Comparison of ENCODE assay signal across 1 cellular context in the genomic region with DNA sequence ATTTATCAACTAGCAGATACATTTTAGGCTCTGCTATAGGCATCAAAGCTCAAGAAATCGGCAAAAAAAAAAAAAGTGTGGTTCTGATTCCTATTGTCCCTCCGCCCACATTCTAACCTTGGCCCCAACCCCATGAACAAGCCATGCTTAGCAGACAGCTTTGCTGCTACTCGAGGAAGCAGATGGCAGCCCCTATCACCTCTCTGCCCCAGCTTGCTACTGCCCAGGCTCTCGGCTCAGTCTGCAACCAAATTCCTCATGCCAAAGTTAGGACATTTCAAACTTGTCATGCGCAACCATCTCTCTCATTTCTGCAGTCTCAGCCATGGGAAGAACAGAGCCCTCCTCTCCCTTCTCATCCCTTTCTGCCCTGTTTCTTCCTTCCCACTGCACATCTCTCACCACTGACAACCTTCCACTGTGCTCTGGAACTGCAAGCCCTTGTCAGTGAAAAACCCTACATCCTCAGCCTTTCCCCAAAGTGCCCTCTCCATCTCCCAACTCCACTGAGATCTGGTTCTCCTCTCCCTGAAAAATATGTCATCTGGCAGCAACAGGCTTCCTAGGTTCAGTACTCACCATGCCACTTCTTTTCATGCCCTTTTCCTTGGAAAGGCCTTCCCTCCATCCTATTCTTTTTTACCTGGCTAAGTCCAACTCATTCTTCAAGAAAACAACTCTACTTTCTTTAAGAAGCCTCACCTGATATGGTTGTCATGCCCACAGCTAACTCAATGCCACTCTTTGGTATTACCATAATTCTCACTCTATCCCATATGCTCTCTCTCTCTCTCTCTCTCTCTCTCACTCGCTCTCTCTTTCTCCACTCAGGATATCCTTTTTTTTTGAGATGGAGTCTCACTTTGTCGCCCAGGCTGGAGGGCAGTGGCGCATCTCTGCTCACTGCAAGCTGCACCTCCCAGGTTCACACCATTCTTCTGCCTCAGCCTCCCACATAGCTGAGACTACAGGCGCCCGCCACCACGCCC.
TF ChIP-seq lines count a peak whose summit lies in the region.

No MANE protein-coding gene starts in this region.

TF ChIP-seq in SK-N-SH treated with all-trans-retinoic acid at 6 μM for 48 hours, 23 proteins besides CTCF, POLR2A, EP300 and RAD21:
- TF ChIP-seq CREB5 (CRISPR knock-in tag; IDR thresholded peaks at IDR 0.05; ENCODE audit: low read depth) (no peak), ZNF70 (CRISPR knock-in tag; IDR thresholded peaks at IDR 0.05) (no peak), ISL1 (CRISPR knock-in tag; IDR thresholded peaks at IDR 0.05) (no peak), ZFP30 (CRISPR knock-in tag; IDR thresholded peaks at IDR 0.05) (no peak), CSDC2 (CRISPR knock-in tag; IDR thresholded peaks at IDR 0.05) (no peak), ESRRG (CRISPR knock-in tag; IDR thresholded peaks at IDR 0.05) (no peak), PPARA (CRISPR knock-in tag; IDR thresholded peaks at IDR 0.05; ENCODE audit: borderline replicate concordance) (no peak), ZFP3 (CRISPR knock-in tag; IDR thresholded peaks at IDR 0.05) (no peak), ARNTL (CRISPR knock-in tag; IDR thresholded peaks at IDR 0.05; ENCODE audit: borderline replicate concordance, low read depth) (no peak), TOX (CRISPR knock-in tag; IDR thresholded peaks at IDR 0.05; ENCODE audit: borderline replicate concordance) (no peak)
- TF ChIP-seq, protein P1, sequence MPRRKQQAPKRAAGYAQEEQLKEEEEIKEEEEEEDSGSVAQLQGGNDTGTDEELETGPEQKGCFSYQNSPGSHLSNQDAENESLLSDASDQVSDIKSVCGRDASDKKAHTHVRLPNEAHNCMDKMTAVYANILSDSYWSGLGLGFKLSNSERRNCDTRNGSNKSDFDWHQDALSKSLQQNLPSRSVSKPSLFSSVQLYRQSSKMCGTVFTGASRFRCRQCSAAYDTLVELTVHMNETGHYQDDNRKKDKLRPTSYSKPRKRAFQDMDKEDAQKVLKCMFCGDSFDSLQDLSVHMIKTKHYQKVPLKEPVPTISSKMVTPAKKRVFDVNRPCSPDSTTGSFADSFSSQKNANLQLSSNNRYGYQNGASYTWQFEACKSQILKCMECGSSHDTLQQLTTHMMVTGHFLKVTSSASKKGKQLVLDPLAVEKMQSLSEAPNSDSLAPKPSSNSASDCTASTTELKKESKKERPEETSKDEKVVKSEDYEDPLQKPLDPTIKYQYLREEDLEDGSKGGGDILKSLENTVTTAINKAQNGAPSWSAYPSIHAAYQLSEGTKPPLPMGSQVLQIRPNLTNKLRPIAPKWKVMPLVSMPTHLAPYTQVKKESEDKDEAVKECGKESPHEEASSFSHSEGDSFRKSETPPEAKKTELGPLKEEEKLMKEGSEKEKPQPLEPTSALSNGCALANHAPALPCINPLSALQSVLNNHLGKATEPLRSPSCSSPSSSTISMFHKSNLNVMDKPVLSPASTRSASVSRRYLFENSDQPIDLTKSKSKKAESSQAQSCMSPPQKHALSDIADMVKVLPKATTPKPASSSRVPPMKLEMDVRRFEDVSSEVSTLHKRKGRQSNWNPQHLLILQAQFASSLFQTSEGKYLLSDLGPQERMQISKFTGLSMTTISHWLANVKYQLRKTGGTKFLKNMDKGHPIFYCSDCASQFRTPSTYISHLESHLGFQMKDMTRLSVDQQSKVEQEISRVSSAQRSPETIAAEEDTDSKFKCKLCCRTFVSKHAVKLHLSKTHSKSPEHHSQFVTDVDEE (CRISPR knock-in tag; IDR thresholded peaks at IDR 0.05): no peak
- TF ChIP-seq, protein P2, sequence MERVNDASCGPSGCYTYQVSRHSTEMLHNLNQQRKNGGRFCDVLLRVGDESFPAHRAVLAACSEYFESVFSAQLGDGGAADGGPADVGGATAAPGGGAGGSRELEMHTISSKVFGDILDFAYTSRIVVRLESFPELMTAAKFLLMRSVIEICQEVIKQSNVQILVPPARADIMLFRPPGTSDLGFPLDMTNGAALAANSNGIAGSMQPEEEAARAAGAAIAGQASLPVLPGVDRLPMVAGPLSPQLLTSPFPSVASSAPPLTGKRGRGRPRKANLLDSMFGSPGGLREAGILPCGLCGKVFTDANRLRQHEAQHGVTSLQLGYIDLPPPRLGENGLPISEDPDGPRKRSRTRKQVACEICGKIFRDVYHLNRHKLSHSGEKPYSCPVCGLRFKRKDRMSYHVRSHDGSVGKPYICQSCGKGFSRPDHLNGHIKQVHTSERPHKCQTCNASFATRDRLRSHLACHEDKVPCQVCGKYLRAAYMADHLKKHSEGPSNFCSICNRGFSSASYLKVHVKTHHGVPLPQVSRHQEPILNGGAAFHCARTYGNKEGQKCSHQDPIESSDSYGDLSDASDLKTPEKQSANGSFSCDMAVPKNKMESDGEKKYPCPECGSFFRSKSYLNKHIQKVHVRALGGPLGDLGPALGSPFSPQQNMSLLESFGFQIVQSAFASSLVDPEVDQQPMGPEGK (CRISPR knock-in tag; IDR thresholded peaks at IDR 0.05; ENCODE audit: borderline replicate concordance): no peak
